18 cellular contexts compared by ENCODE assay signal in the genomic region with DNA sequence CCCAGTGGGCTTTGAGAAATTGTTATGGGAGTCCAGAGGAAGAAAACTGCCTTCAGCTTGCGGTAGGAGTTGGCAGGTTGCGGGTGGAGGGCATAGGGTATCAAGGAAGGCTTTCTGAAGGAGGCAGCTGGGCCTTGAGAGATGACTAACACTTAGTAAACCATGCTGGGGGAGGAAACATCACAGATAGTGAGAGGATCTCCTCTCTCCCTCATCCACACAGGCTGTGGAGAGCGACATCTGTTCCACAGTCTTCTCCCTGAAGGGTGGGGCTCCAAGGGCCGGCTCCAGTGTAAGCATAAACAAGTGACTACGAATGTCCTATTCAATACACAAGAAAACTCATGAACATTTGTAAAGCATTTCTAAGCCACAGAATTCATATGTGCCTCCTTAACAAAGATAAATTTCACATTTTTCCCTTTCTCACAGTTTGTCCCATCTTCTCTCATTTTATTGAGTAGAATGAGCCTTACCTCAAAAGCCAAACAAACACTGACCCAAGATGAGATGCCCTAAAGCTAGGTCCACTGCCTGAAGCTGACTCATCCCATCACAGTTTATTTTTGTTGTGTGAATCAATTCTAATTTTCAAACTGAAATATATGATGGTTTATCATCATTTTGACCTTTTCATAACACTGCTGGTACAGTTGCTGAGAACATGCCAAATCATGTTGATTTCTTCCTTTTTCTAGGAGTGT.
A peak's percentile ranks its signal among the peaks of the same experiment; 100 is the strongest.
DNase-seq lines count a peak whose midpoint lies in the region; ATAC-seq and TF ChIP-seq lines count a peak whose summit lies in the region.
"Had no signal": no experiment of that assay in that cellular context is flagged by ENCODE, and none has a peak within 500 bp of the region (broad histone marks: within the 10 kb centered on the region; RNA-seq: fewer than 3 reads in every experiment).

No MANE protein-coding gene starts in this region.

- no peak overlapping the region for H3K9ac ChIP-seq in adipocyte (ENCODE audit: low read length)

- H3K27ac Mint-ChIP-seq in WTC11, result no peak overlapping the region
- H3K27ac Mint-ChIP-seq: activated B cell treated with CpG ODN at 0.5 μM for 24 hours; activated naive CD4-positive, alpha-beta T cell treated with anti-CD3 and anti-CD28 coated beads for 36 hours; naive thymus-derived CD8-positive, alpha-beta T cell had no signal

- H3K27me3 ChIP-seq in adipocyte (replicated peaks; ENCODE audit: control insufficient read depth, insufficient read depth, low read length), result no peaks in the 10 kb centered on the region
- H3K27me3 ChIP-seq in prostate gland (replicated peaks; ENCODE audit: insufficient read depth), result no peaks in the 10 kb centered on the region

- no peak for TF ChIP-seq POLR2A in prostate gland (IDR thresholded peaks at IDR 0.05)

- no peaks in the 10 kb centered on the region for H3K36me3 ChIP-seq in adipocyte (ENCODE audit: control insufficient read depth, insufficient read depth, low read length, severe bottlenecking)
- no peaks in the 10 kb centered on the region for H3K36me3 ChIP-seq in prostate gland
- H3K36me3 ChIP-seq: BE2C, lower lobe of right lung had no signal

- intact Hi-C loops in prostate gland (cut with DNase I), result loop anchor here (5.0 kb wide), 1 partner anchor 392 kb away; no protein-coding TSS in a partner anchor

- H3K27ac ChIP-seq in prostate gland, result no peak overlapping the region
- H3K27ac ChIP-seq: lower lobe of right lung had no signal

- DNase-seq in AG09319 (ENCODE audit: extremely low read depth, low read depth) (peak; percentile 78), HPDE6-E6E7 (ENCODE audit: extremely low spot score) (peak; percentile 14), adipocyte (ENCODE audit: low read depth) (peak; percentile 69), fibroblast of villous mesenchyme (ENCODE audit: low read depth) (peak; percentile 38), prostate gland (ENCODE audit: low spot score) (no peak), ACHN (no peak), WTC11 (ENCODE audit: low spot score) (no peak), GM20000 (ENCODE audit: low spot score) (no peak)
- DNase-seq: activated B cell treated with CpG ODN at 0.5 μM for 24 hours; activated naive CD4-positive, alpha-beta T cell treated with anti-CD3 and anti-CD28 coated beads for 36 hours; BE2C; DMS 273 treated with DMSO at 0.1 percent for 48 hours; effector CD4-positive, alpha-beta T cell; lower lobe of right lung; naive thymus-derived CD8-positive, alpha-beta T cell; NCI-H1092; NCI-H2107; NCI-H774 had no signal

- in situ Hi-C loops in ACHN (cut with HindIII; ENCODE audit: low pct_ligation_motif_present, low pct_unique_long_range_greater_than_20kb, low sequenced_read_pairs), result no loop called here

- H3K4me1 ChIP-seq in adipocyte (ENCODE audit: control insufficient read depth, insufficient read depth, low read length) (peaks cover 14% of the 10 kb centered on the region), prostate gland (replicated peaks) (no peaks in the 10 kb centered on the region)
- H3K4me1 ChIP-seq: BE2C, lower lobe of right lung had no signal

- peaks cover under 1% of the 10 kb centered on the region; the same call in 1 of the 2 replicates for H3K4me1 Mint-ChIP-seq in WTC11
- H3K4me1 Mint-ChIP-seq: activated B cell treated with CpG ODN at 0.5 μM for 24 hours; naive thymus-derived CD8-positive, alpha-beta T cell had no signal

- no peaks in the 10 kb centered on the region for H3K9me3 ChIP-seq in adipocyte (ENCODE audit: control insufficient read depth, low read length)
- no peaks in the 10 kb centered on the region for H3K9me3 ChIP-seq in prostate gland
- H3K9me3 ChIP-seq: BE2C, lower lobe of right lung had no signal

- H3K36me3 Mint-ChIP-seq in WTC11, result no peaks in the 10 kb centered on the region
- H3K36me3 Mint-ChIP-seq: naive thymus-derived CD8-positive, alpha-beta T cell had no signal

- CTCF ChIA-PET in WTC11 (lab: Charles Lee), result no interaction called here

- no peak overlapping the region for H3K4me3 Mint-ChIP-seq in WTC11
- H3K4me3 Mint-ChIP-seq: activated B cell treated with CpG ODN at 0.5 μM for 24 hours; activated naive CD4-positive, alpha-beta T cell treated with anti-CD3 and anti-CD28 coated beads for 36 hours; naive thymus-derived CD8-positive, alpha-beta T cell had no signal

- H3K27me3 Mint-ChIP-seq in WTC11 (ENCODE audit: low read depth), result no peaks in the 10 kb centered on the region
- H3K27me3 Mint-ChIP-seq: activated B cell treated with CpG ODN at 0.5 μM for 24 hours had no signal

- WGBS in prostate gland, result 94% methylated on average over 5 of the region's 5 CpGs

- POLR2A ChIA-PET in WTC11 (lab: Charles Lee), result no interaction called here

- no peaks in the 10 kb centered on the region for H3K9me3 Mint-ChIP-seq in WTC11
- H3K9me3 Mint-ChIP-seq: activated B cell treated with CpG ODN at 0.5 μM for 24 hours; activated naive CD4-positive, alpha-beta T cell treated with anti-CD3 and anti-CD28 coated beads for 36 hours had no signal

- ATAC-seq in WTC11, result no peak
- ATAC-seq: lower lobe of right lung; naive thymus-derived CD8-positive, alpha-beta T cell had no signal

- H3K4me3 ChIP-seq in adipocyte (ENCODE audit: low read length) (no peak overlapping the region), fibroblast of villous mesenchyme (ENCODE audit: low read depth, low read length) (no peak overlapping the region), prostate gland (no peak overlapping the region)
- H3K4me3 ChIP-seq: lower lobe of right lung had no signal

- no peak for TF ChIP-seq CTCF in AG09319 (IDR thresholded peaks at IDR 0.05; ENCODE audit: low read depth, low read length)
- TF ChIP-seq CTCF in fibroblast of villous mesenchyme (IDR thresholded peaks at IDR 0.05; ENCODE audit: insufficient read depth, low read depth, low read length), result no peak
- TF ChIP-seq CTCF in prostate gland (IDR thresholded peaks at IDR 0.05), result no peak
- no peak for TF ChIP-seq CTCF in WTC11 (IDR thresholded peaks at IDR 0.05)
- TF ChIP-seq CTCF in GM20000 (IDR thresholded peaks at IDR 0.05; ENCODE audit: extremely low read depth, missing control alignments), result no peak

TF ChIP-seq in WTC11, 78 proteins besides CTCF, POLR2A, EP300 and RAD21:
- no peak for TF ChIP-seq CREM (CRISPR knock-in tag; IDR thresholded peaks at IDR 0.05)
- no peak for TF ChIP-seq ZNF263 (CRISPR knock-in tag; IDR thresholded peaks at IDR 0.05; ENCODE audit: low read depth)
- TF ChIP-seq, protein P1, sequence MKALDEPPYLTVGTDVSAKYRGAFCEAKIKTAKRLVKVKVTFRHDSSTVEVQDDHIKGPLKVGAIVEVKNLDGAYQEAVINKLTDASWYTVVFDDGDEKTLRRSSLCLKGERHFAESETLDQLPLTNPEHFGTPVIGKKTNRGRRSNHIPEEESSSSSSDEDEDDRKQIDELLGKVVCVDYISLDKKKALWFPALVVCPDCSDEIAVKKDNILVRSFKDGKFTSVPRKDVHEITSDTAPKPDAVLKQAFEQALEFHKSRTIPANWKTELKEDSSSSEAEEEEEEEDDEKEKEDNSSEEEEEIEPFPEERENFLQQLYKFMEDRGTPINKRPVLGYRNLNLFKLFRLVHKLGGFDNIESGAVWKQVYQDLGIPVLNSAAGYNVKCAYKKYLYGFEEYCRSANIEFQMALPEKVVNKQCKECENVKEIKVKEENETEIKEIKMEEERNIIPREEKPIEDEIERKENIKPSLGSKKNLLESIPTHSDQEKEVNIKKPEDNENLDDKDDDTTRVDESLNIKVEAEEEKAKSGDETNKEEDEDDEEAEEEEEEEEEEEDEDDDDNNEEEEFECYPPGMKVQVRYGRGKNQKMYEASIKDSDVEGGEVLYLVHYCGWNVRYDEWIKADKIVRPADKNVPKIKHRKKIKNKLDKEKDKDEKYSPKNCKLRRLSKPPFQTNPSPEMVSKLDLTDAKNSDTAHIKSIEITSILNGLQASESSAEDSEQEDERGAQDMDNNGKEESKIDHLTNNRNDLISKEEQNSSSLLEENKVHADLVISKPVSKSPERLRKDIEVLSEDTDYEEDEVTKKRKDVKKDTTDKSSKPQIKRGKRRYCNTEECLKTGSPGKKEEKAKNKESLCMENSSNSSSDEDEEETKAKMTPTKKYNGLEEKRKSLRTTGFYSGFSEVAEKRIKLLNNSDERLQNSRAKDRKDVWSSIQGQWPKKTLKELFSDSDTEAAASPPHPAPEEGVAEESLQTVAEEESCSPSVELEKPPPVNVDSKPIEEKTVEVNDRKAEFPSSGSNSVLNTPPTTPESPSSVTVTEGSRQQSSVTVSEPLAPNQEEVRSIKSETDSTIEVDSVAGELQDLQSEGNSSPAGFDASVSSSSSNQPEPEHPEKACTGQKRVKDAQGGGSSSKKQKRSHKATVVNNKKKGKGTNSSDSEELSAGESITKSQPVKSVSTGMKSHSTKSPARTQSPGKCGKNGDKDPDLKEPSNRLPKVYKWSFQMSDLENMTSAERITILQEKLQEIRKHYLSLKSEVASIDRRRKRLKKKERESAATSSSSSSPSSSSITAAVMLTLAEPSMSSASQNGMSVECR (CRISPR knock-in tag; IDR thresholded peaks at IDR 0.05; ENCODE audit: borderline replicate concordance), result no peak

Comparison
In these comparisons a context has a peak if more than half of its experiments do, and no peak if none do; other contexts are left out.
1. DNase-seq: peak in AG09319 (single experiment), HPDE6-E6E7 (single experiment), adipocyte (single experiment) and fibroblast of villous mesenchyme (single experiment); none in prostate gland (single experiment), ACHN (single experiment), WTC11 (single experiment) and GM20000 (single experiment).